In the genomic region with DNA sequence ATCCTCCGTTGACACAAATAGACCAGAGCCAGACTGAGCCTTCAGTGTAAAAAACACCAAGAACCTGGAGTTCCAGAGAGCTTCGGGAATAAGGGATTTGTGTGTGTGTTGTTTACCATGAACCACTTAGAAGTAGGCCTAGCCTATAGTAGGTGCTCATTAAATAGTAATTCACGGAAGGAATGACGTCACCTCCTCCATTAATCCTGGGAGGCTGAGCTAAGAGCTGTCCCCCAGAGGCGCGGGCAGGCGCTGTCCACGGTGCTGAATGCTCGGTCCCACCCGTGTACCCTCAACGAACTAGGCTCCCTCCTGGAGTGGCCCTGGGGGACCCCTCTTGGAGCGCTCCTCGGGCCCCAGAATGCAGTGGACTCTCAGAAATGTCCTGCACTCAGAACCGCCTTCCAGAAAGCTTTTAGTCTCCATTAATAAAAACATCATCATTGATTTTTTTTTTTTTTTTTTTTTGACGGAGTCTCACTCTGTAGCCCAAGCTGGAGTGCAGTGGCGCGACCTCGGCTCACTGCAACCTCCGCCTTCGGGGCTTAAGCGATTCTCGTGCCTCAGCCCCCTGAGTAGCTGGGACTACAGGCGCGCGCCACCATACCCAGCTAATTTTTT, we compare ENCODE assay signal across 1 cellular context.
TF ChIP-seq lines count a peak whose summit lies in the region.

No MANE protein-coding gene starts in this region.

TF ChIP-seq in K562, 482 proteins besides CTCF, POLR2A, EP300 and RAD21 (continued from another document and continues in another):
- TF ChIP-seq ZNF146 (CRISPR knock-in tag; IDR thresholded peaks at IDR 0.05; ENCODE audit: unreplicated experiment) (no peak), TOE1 (IDR thresholded peaks at IDR 0.05; ENCODE audit: borderline replicate concordance) (no peak), TOE1 (CRISPR knock-in tag; IDR thresholded peaks at IDR 0.05; ENCODE audit: borderline replicate concordance, low read depth) (0 out of 2 replicates have a peak, but pooled peaks have one; percentile 42), ZNF232 (CRISPR knock-in tag; IDR thresholded peaks at IDR 0.05) (peak; percentile 87; the same call in 1 of the 2 replicates), HNRNPL (IDR thresholded peaks at IDR 0.05; ENCODE audit: low read depth, low read length) (no peak), ZNF778 (CRISPR knock-in tag; IDR thresholded peaks at IDR 0.05) (no peak), RBM15 (IDR thresholded peaks at IDR 0.05; ENCODE audit: insufficient read depth, low read length) (no peak), CBX1 (IDR thresholded peaks at IDR 0.05; ENCODE audit: low read depth) (no peak), ATF1 (CRISPR knock-in tag; IDR thresholded peaks at IDR 0.05) (0 out of 2 replicates have a peak, but pooled peaks have one; percentile 27), ATF1 (tag; IDR thresholded peaks at IDR 0.05) (peak; percentile 94), ZNF274 (IDR thresholded peaks at IDR 0.05; ENCODE audit: borderline replicate concordance, low read depth, low read length) (no peak), SMARCC2 (IDR thresholded peaks at IDR 0.05; ENCODE audit: low read depth) (no peak), EGR1 (conservative IDR thresholded peaks at IDR 0.05) (no peak), ZSCAN32 (CRISPR knock-in tag; IDR thresholded peaks at IDR 0.05) (no peak), TBP (optimal IDR thresholded peaks at IDR 0.05; ENCODE audit: low read depth, low read length) (no peak), NR3C1 (CRISPR knock-in tag; IDR thresholded peaks at IDR 0.05) (no peak; the same call in 1 of the 2 replicates), CREBBP (IDR thresholded peaks at IDR 0.05; ENCODE audit: low read depth, low read length) (no peak), CCAR2 (IDR thresholded peaks at IDR 0.05; ENCODE audit: low read depth, low read length) (no peak), POLR2AphosphoS2 (IDR thresholded peaks at IDR 0.05; ENCODE audit: low read length) (no peak), PRMT5 (CRISPR knock-in tag; IDR thresholded peaks at IDR 0.05) (peak; percentile 92), CCNT2 (IDR thresholded peaks at IDR 0.05; ENCODE audit: borderline replicate concordance, extremely low read depth, insufficient read length, low read depth, low read length) (no peak), CBX5 (IDR thresholded peaks at IDR 0.05; ENCODE audit: borderline replicate concordance, low read depth) (no peak), ZNF384 (IDR thresholded peaks at IDR 0.05; ENCODE audit: low read depth, low read length) (peak; percentile 49; the same call in 1 of the 2 replicates), ZNF324 (CRISPR knock-in tag; IDR thresholded peaks at IDR 0.05) (no peak), TCF7L2 (IDR thresholded peaks at IDR 0.05; ENCODE audit: low read depth, low read length) (no peak), HOXB6 (CRISPR knock-in tag; IDR thresholded peaks at IDR 0.05; ENCODE audit: borderline replicate concordance) (no peak), TAF1 (IDR thresholded peaks at IDR 0.05; ENCODE audit: control insufficient read depth, extremely low read depth, insufficient read depth, low read length, severe bottlenecking) (no peak), HDAC1 (IDR thresholded peaks at IDR 0.05) (peak in 1 of 2 experiments; percentile 59; a peak in 2 of 4 replicates), NCOR1 (IDR thresholded peaks at IDR 0.05) (no peak), ZBTB17 (CRISPR knock-in tag; IDR thresholded peaks at IDR 0.05) (no peak), ZNF57 (CRISPR knock-in tag; IDR thresholded peaks at IDR 0.05) (no peak), ERF (CRISPR knock-in tag; IDR thresholded peaks at IDR 0.05) (0 out of 2 replicates have a peak, but pooled peaks have one; percentile 60), HNRNPLL (IDR thresholded peaks at IDR 0.05; ENCODE audit: low read depth, low read length, poor library complexity, severe bottlenecking) (no peak), ZNF583 (CRISPR knock-in tag; IDR thresholded peaks at IDR 0.05) (no peak), U2AF1 (optimal IDR thresholded peaks at IDR 0.05; ENCODE audit: low read depth, low read length) (no peak), ADNP (tag; IDR thresholded peaks at IDR 0.05) (no peak), SETDB1 (IDR thresholded peaks at IDR 0.05; ENCODE audit: low read length) (no peak), ZBED1 (IDR thresholded peaks at IDR 0.05) (no peak), DNMT1 (IDR thresholded peaks at IDR 0.05) (no peak), U2AF2 (optimal IDR thresholded peaks at IDR 0.05; ENCODE audit: low read depth, low read length) (no peak), NBN (IDR thresholded peaks at IDR 0.05; ENCODE audit: low read depth) (0 out of 2 replicates have a peak, but pooled peaks have one; percentile 34), ZNF444 (CRISPR knock-in tag; IDR thresholded peaks at IDR 0.05) (no peak), BCOR (IDR thresholded peaks at IDR 0.05) (peak; percentile 68), PHF20 (IDR thresholded peaks at IDR 0.05; ENCODE audit: partially characterized antibody) (no peak)
- TF ChIP-seq, protein P1, sequence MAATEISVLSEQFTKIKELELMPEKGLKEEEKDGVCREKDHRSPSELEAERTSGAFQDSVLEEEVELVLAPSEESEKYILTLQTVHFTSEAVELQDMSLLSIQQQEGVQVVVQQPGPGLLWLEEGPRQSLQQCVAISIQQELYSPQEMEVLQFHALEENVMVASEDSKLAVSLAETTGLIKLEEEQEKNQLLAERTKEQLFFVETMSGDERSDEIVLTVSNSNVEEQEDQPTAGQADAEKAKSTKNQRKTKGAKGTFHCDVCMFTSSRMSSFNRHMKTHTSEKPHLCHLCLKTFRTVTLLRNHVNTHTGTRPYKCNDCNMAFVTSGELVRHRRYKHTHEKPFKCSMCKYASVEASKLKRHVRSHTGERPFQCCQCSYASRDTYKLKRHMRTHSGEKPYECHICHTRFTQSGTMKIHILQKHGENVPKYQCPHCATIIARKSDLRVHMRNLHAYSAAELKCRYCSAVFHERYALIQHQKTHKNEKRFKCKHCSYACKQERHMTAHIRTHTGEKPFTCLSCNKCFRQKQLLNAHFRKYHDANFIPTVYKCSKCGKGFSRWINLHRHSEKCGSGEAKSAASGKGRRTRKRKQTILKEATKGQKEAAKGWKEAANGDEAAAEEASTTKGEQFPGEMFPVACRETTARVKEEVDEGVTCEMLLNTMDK (IDR thresholded peaks at IDR 0.05; ENCODE audit: borderline replicate concordance, insufficient read depth, low read depth, low read length, poor library complexity, severe bottlenecking) = no peak
- TF ChIP-seq, protein P2, sequence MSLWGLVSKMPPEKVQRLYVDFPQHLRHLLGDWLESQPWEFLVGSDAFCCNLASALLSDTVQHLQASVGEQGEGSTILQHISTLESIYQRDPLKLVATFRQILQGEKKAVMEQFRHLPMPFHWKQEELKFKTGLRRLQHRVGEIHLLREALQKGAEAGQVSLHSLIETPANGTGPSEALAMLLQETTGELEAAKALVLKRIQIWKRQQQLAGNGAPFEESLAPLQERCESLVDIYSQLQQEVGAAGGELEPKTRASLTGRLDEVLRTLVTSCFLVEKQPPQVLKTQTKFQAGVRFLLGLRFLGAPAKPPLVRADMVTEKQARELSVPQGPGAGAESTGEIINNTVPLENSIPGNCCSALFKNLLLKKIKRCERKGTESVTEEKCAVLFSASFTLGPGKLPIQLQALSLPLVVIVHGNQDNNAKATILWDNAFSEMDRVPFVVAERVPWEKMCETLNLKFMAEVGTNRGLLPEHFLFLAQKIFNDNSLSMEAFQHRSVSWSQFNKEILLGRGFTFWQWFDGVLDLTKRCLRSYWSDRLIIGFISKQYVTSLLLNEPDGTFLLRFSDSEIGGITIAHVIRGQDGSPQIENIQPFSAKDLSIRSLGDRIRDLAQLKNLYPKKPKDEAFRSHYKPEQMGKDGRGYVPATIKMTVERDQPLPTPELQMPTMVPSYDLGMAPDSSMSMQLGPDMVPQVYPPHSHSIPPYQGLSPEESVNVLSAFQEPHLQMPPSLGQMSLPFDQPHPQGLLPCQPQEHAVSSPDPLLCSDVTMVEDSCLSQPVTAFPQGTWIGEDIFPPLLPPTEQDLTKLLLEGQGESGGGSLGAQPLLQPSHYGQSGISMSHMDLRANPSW (CRISPR knock-in tag; IDR thresholded peaks at IDR 0.05) = no peak
- TF ChIP-seq, protein P3, sequence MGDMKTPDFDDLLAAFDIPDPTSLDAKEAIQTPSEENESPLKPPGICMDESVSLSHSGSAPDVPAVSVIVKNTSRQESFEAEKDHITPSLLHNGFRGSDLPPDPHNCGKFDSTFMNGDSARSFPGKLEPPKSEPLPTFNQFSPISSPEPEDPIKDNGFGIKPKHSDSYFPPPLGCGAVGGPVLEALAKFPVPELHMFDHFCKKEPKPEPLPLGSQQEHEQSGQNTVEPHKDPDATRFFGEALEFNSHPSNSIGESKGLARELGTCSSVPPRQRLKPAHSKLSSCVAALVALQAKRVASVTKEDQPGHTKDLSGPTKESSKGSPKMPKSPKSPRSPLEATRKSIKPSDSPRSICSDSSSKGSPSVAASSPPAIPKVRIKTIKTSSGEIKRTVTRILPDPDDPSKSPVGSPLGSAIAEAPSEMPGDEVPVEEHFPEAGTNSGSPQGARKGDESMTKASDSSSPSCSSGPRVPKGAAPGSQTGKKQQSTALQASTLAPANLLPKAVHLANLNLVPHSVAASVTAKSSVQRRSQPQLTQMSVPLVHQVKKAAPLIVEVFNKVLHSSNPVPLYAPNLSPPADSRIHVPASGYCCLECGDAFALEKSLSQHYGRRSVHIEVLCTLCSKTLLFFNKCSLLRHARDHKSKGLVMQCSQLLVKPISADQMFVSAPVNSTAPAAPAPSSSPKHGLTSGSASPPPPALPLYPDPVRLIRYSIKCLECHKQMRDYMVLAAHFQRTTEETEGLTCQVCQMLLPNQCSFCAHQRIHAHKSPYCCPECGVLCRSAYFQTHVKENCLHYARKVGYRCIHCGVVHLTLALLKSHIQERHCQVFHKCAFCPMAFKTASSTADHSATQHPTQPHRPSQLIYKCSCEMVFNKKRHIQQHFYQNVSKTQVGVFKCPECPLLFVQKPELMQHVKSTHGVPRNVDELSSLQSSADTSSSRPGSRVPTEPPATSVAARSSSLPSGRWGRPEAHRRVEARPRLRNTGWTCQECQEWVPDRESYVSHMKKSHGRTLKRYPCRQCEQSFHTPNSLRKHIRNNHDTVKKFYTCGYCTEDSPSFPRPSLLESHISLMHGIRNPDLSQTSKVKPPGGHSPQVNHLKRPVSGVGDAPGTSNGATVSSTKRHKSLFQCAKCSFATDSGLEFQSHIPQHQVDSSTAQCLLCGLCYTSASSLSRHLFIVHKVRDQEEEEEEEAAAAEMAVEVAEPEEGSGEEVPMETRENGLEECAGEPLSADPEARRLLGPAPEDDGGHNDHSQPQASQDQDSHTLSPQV (IDR thresholded peaks at IDR 0.05) = no peak
- TF ChIP-seq, protein P4, sequence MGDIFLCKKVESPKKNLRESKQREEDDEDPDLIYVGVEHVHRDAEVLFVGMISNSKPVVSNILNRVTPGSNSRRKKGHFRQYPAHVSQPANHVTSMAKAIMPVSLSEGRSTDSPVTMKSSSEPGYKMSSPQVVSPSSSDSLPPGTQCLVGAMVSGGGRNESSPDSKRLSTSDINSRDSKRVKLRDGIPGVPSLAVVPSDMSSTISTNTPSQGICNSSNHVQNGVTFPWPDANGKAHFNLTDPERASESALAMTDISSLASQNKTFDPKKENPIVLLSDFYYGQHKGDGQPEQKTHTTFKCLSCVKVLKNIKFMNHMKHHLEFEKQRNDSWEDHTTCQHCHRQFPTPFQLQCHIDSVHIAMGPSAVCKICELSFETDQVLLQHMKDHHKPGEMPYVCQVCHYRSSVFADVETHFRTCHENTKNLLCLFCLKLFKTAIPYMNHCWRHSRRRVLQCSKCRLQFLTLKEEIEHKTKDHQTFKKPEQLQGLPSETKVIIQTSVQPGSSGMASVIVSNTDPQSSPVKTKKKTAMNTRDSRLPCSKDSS (IDR thresholded peaks at IDR 0.05; ENCODE audit: low read depth, partially characterized antibody) = no peak
- TF ChIP-seq, protein P5, sequence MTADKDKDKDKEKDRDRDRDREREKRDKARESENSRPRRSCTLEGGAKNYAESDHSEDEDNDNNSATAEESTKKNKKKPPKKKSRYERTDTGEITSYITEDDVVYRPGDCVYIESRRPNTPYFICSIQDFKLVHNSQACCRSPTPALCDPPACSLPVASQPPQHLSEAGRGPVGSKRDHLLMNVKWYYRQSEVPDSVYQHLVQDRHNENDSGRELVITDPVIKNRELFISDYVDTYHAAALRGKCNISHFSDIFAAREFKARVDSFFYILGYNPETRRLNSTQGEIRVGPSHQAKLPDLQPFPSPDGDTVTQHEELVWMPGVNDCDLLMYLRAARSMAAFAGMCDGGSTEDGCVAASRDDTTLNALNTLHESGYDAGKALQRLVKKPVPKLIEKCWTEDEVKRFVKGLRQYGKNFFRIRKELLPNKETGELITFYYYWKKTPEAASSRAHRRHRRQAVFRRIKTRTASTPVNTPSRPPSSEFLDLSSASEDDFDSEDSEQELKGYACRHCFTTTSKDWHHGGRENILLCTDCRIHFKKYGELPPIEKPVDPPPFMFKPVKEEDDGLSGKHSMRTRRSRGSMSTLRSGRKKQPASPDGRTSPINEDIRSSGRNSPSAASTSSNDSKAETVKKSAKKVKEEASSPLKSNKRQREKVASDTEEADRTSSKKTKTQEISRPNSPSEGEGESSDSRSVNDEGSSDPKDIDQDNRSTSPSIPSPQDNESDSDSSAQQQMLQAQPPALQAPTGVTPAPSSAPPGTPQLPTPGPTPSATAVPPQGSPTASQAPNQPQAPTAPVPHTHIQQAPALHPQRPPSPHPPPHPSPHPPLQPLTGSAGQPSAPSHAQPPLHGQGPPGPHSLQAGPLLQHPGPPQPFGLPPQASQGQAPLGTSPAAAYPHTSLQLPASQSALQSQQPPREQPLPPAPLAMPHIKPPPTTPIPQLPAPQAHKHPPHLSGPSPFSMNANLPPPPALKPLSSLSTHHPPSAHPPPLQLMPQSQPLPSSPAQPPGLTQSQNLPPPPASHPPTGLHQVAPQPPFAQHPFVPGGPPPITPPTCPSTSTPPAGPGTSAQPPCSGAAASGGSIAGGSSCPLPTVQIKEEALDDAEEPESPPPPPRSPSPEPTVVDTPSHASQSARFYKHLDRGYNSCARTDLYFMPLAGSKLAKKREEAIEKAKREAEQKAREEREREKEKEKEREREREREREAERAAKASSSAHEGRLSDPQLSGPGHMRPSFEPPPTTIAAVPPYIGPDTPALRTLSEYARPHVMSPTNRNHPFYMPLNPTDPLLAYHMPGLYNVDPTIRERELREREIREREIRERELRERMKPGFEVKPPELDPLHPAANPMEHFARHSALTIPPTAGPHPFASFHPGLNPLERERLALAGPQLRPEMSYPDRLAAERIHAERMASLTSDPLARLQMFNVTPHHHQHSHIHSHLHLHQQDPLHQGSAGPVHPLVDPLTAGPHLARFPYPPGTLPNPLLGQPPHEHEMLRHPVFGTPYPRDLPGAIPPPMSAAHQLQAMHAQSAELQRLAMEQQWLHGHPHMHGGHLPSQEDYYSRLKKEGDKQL (CRISPR knock-in tag; IDR thresholded peaks at IDR 0.05; ENCODE audit: borderline replicate concordance) = no peak
- TF ChIP-seq, protein P6, sequence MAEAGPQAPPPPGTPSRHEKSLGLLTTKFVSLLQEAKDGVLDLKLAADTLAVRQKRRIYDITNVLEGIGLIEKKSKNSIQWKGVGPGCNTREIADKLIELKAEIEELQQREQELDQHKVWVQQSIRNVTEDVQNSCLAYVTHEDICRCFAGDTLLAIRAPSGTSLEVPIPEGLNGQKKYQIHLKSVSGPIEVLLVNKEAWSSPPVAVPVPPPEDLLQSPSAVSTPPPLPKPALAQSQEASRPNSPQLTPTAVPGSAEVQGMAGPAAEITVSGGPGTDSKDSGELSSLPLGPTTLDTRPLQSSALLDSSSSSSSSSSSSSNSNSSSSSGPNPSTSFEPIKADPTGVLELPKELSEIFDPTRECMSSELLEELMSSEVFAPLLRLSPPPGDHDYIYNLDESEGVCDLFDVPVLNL (CRISPR knock-in tag; IDR thresholded peaks at IDR 0.05; ENCODE audit: low read depth) = 0 out of 2 replicates have a peak, but pooled peaks have one; percentile 38
